19 cellular contexts compared by ENCODE assay signal in the genomic region with DNA sequence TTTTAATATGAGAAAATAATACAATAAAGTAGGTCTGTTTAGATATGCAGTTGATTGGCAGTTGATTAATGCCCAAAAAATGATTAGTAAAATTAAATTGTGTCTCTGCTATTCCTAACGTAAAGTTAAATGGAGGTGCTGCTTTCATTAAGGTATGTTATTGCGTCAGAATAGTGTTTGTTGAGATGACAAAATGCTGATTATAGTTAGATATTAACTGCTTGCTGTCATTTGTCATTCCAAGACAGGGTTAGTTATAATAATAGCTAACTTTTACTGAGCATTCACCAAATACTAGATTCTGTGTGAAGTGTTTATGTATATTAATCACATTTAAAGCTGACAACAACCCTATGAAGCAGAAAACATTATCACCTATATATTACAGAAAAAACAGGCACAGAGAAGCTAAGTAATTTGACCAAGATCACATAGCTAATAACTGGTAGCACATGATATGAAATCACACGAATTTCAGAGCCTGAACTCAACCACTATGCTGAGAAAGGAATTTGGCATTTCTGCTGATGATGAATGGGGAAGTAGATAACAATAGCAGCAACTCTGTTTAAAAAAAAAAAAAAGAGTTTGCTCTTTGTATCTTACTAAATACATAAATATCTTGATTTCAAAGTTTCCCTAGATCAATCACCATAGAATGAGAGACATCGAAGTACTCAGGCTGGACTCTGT.
"Had no signal": no experiment of that assay in that cellular context is flagged by ENCODE, and none has a peak within 500 bp of the region (broad histone marks: within the 10 kb centered on the region; RNA-seq: fewer than 3 reads in every experiment).

No MANE protein-coding gene starts in this region.

- H3K9me3 ChIP-seq: mucosa of descending colon, sigmoid colon, spleen, testis, upper lobe of left lung had no signal

- H3K27me3 ChIP-seq: neural progenitor cell, sigmoid colon, spleen, testis, upper lobe of left lung had no signal

- H3K4me3 Mint-ChIP-seq: activated CD4-positive, alpha-beta T cell treated with anti-CD3 and anti-CD28 coated beads, Interleukin-2, amount 10 ng/mL, durations not matched to agents 24 days and 14 days; activated CD8-positive, alpha-beta T cell treated with anti-CD3 and anti-CD28 coated beads, Interleukin-2, amount 10 ng/mL, durations not matched to agents 7 days and 5 days; activated naive CD4-positive, alpha-beta T cell treated with anti-CD3 and anti-CD28 coated beads for 36 hours; activated T-cell treated with anti-CD3 and anti-CD28 coated beads, Interleukin-2, amount 50 U/mL, for 24 hours; endodermal cell; memory B cell; naive thymus-derived CD4-positive, alpha-beta T cell; neural progenitor cell; stimulated activated memory B cell treated with anti-CD40 and anti-IgM and Interleukin-4, amounts not matched to agents 10 μg/mL and 1 μg/mL and 100 μg/mL, for 72 hours had no signal

- H3K36me3 ChIP-seq: neural progenitor cell, sigmoid colon, spleen, upper lobe of left lung had no signal

- H3K9me3 Mint-ChIP-seq: activated CD4-positive, alpha-beta T cell treated with anti-CD3 and anti-CD28 coated beads, Interleukin-2, amount 10 ng/mL, durations not matched to agents 24 days and 14 days; activated naive CD4-positive, alpha-beta T cell treated with anti-CD3 and anti-CD28 coated beads for 36 hours; activated T-cell treated with anti-CD3 and anti-CD28 coated beads, Interleukin-2, amount 50 U/mL, for 24 hours; memory B cell; stimulated activated memory B cell treated with anti-CD40 and anti-IgM and Interleukin-4, amounts not matched to agents 10 μg/mL and 1 μg/mL and 100 μg/mL, for 72 hours had no signal

- H3K27me3 Mint-ChIP-seq: memory B cell; naive thymus-derived CD4-positive, alpha-beta T cell; stimulated activated memory B cell treated with anti-CD40 and anti-IgM and Interleukin-4, amounts not matched to agents 10 μg/mL and 1 μg/mL and 100 μg/mL, for 72 hours had no signal

- ATAC-seq: activated CD8-positive, alpha-beta T cell treated with anti-CD3 and anti-CD28 coated beads, Interleukin-2, amount 10 ng/mL, durations not matched to agents 7 days and 5 days; left ventricle myocardium superior; mucosa of descending colon; naive thymus-derived CD4-positive, alpha-beta T cell; stimulated activated memory B cell treated with anti-CD40 and anti-IgM and Interleukin-4, amounts not matched to agents 10 μg/mL and 1 μg/mL and 100 μg/mL, for 72 hours had no signal

- H3K4me3 ChIP-seq: mucosa of descending colon, neural progenitor cell, sigmoid colon, spleen, testis, upper lobe of left lung had no signal

- H3K4me1 Mint-ChIP-seq: activated CD4-positive, alpha-beta T cell treated with anti-CD3 and anti-CD28 coated beads, Interleukin-2, amount 10 ng/mL, durations not matched to agents 24 days and 14 days; endodermal cell; memory B cell; naive thymus-derived CD4-positive, alpha-beta T cell; neural progenitor cell; stimulated activated memory B cell treated with anti-CD40 and anti-IgM and Interleukin-4, amounts not matched to agents 10 μg/mL and 1 μg/mL and 100 μg/mL, for 72 hours had no signal

- H3K4me1 ChIP-seq: sigmoid colon, spleen, testis, upper lobe of left lung had no signal

- H3K27ac ChIP-seq: epithelial cell of prostate, neural progenitor cell, sigmoid colon, spleen, testis, upper lobe of left lung had no signal

- DNase-seq: activated CD4-positive, alpha-beta T cell treated with anti-CD3 and anti-CD28 coated beads, Interleukin-2, amount 10 ng/mL, durations not matched to agents 24 days and 14 days; activated CD8-positive, alpha-beta T cell treated with anti-CD3 and anti-CD28 coated beads, Interleukin-2, amount 10 ng/mL, durations not matched to agents 7 days and 5 days; activated naive CD4-positive, alpha-beta T cell treated with anti-CD3 and anti-CD28 coated beads for 36 hours; activated T-cell treated with anti-CD3 and anti-CD28 coated beads, Interleukin-2, amount 50 U/mL, for 24 hours; aorta; endodermal cell; left ventricle myocardium superior; mucosa of descending colon; naive thymus-derived CD4-positive, alpha-beta T cell; sigmoid colon; spleen; stimulated activated CD4-positive, alpha-beta T cell treated with anti-CD3 and anti-CD28 coated beads, Interleukin-4, amount 100 ng/mL, for 4 hours; SW 1271; testis; upper lobe of left lung had no signal

- H3K27ac Mint-ChIP-seq: activated CD4-positive, alpha-beta T cell treated with anti-CD3 and anti-CD28 coated beads, Interleukin-2, amount 10 ng/mL, durations not matched to agents 24 days and 14 days; activated CD8-positive, alpha-beta T cell treated with anti-CD3 and anti-CD28 coated beads, Interleukin-2, amount 10 ng/mL, durations not matched to agents 7 days and 5 days; activated naive CD4-positive, alpha-beta T cell treated with anti-CD3 and anti-CD28 coated beads for 36 hours; activated T-cell treated with anti-CD3 and anti-CD28 coated beads, Interleukin-2, amount 50 U/mL, for 24 hours; endodermal cell; memory B cell; naive thymus-derived CD4-positive, alpha-beta T cell; neural progenitor cell; stimulated activated memory B cell treated with anti-CD40 and anti-IgM and Interleukin-4, amounts not matched to agents 10 μg/mL and 1 μg/mL and 100 μg/mL, for 72 hours had no signal

- H3K36me3 Mint-ChIP-seq: naive thymus-derived CD4-positive, alpha-beta T cell; stimulated activated memory B cell treated with anti-CD40 and anti-IgM and Interleukin-4, amounts not matched to agents 10 μg/mL and 1 μg/mL and 100 μg/mL, for 72 hours had no signal
